ENCODE assay signal across 8 cellular contexts in the genomic region with DNA sequence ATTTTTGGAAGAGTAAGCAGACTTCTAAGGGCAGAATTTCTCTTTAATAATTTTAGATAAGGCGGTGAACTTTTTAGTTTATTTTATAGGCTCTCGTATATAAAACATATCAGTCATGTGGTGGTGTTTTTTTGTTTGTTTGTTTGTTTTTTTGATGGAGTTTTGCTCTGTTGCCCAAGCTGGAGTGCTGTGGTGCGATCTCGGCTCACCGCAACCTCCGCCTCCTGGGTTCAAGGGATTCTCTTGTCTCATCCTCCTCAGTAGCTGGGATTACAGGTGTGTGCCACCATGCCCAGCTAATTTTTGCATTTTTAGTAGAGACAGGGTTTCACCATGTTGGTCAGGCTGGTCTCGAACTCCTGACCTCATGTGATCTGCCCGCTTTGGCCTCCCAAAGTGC. TPM values are rescaled to one million over a fixed set of nuclear protein-coding genes. Genes with fewer than 3 reads are reported as not detected.
A peak's percentile ranks its signal among the peaks of the same experiment; 100 is the strongest.
DNase-seq lines count a peak whose midpoint lies in the region; ATAC-seq, FAIRE-seq and TF ChIP-seq lines count a peak whose summit lies in the region.
"Not testable (repeated sequence)": the region's sequence is repeated elsewhere in the genome, so short reads cannot be mapped to it uniquely, and the experiment has no call there.

No MANE protein-coding gene starts in this region.

- ATAC-seq in DND-41 (ENCODE audit: insufficient read depth, low read depth); GM12878: not testable (repeated sequence)

- H3K4me2 ChIP-seq in BLaER1: peak overlapping the region; percentile 86; the same call in 1 of the 2 replicates
- peak overlapping the region; percentile 91; the same call in 1 of the 2 replicates for H3K4me2 ChIP-seq in DND-41 (ENCODE audit: insufficient read depth, low read length)
- H3K4me2 ChIP-seq in KMS-11: 0 out of 2 replicates have a peak overlapping the region, but pooled peaks have one; percentile 97
- peak overlapping the region; percentile 98 for H3K4me2 ChIP-seq in SU-DHL-6 (ENCODE audit: low read depth, low read length, poor library complexity, severe bottlenecking)
- H3K4me2 ChIP-seq in GM12878 (ENCODE audit: control insufficient read depth, insufficient read depth): peak overlapping the region; percentile 90; the same call in 1 of the 2 replicates

- H3K4me3 Mint-ChIP-seq in nephron: peak overlapping the region in 2 of 3 experiments; percentile 95 to 96
- H3K4me3 Mint-ChIP-seq in type B pancreatic cell: peak overlapping the region; percentile 98

- POLR2A ChIA-PET in GM12878 (lab: Charles Lee): interaction anchor here (0.7 to 1.2 kb wide), 3 partner anchors 32 to 67 kb away, joined by 3 read pairs; no protein-coding TSS in a partner anchor

- H3K4me3 ChIP-seq in BLaER1; DND-41 (ENCODE audit: low read depth in 1 of 2, low read length in 2 of 2); KMS-11 (IDR thresholded peaks at IDR 0.05; ENCODE audit: insufficient read depth, low read depth, low read length): not testable (repeated sequence)
- H3K4me3 ChIP-seq in SU-DHL-6 (ENCODE audit: insufficient read depth, low read length, poor library complexity, severe bottlenecking): peak overlapping the region; percentile 80
- H3K4me3 ChIP-seq in GM12878: peak overlapping the region; percentile 98
- H3K4me3 ChIP-seq in iPS-18a (ENCODE audit: low read length): peak overlapping the region; percentile 92

- TF ChIP-seq RAD21 in GM12878 (IDR thresholded peaks at IDR 0.05; ENCODE audit: insufficient read depth, low read depth, low read length): not testable (repeated sequence)

- not testable (repeated sequence) for FAIRE-seq in GM12878 (lab: Jason Lieb, UNC)

- not testable (repeated sequence) for TF ChIP-seq CTCF in DND-41 (IDR thresholded peaks at IDR 0.05; ENCODE audit: borderline replicate concordance, extremely low read depth, low read length, poor library complexity, severe bottlenecking); KMS-11 (conservative IDR thresholded peaks at IDR 0.05; ENCODE audit: low read depth, low read length); SU-DHL-6 (IDR thresholded peaks at IDR 0.05; ENCODE audit: insufficient read depth, low read length, poor library complexity, severe bottlenecking); GM12878 (IDR thresholded peaks at IDR 0.05 in 2 of 3, conservative IDR thresholded peaks at IDR 0.05 in 1 of 3; ENCODE audit: control insufficient read depth in 2 of 3, extremely low read depth in 1 of 3, insufficient read depth in 1 of 3, low read depth in 3 of 3, low read length in 3 of 3); nephron (IDR thresholded peaks at IDR 0.05; ENCODE audit: unreplicated experiment in 3 of 3); type B pancreatic cell (conservative IDR thresholded peaks at IDR 0.05)

- H3K79me2 ChIP-seq in DND-41 (ENCODE audit: insufficient read depth, low read length): peaks cover 83% of the 10 kb centered on the region
- H3K79me2 ChIP-seq in KMS-11 (ENCODE audit: insufficient read depth, low read depth): peaks cover 80% of the 10 kb centered on the region
- H3K79me2 ChIP-seq in SU-DHL-6 (ENCODE audit: insufficient read depth, low read length): peaks cover 83% of the 10 kb centered on the region
- H3K79me2 ChIP-seq in GM12878 (ENCODE audit: control insufficient read depth, insufficient read depth, low read length): peaks cover 79% of the 10 kb centered on the region

- not testable (repeated sequence) for H2AFZ ChIP-seq in DND-41 (ENCODE audit: low read depth, low read length); KMS-11 (ENCODE audit: low read depth); SU-DHL-6 (ENCODE audit: low read depth, low read length, severe bottlenecking); GM12878 (ENCODE audit: control insufficient read depth, low read depth, low read length)

- not testable (repeated sequence) for H3K36me3 Mint-ChIP-seq in nephron (ENCODE audit: low read depth); type B pancreatic cell

- SMC1A ChIA-PET in GM12878 (lab: Charles Lee; ENCODE audit: uncharacterized antibody, unreplicated experiment): interaction anchor here (0.8 to 1.9 kb wide), 7 partner anchors 20 to 148 kb away, joined by 3 to 5 read pairs (median 3); no protein-coding TSS in a partner anchor

- not testable (repeated sequence) for H3K36me3 ChIP-seq in BLaER1; DND-41 (ENCODE audit: insufficient read depth, low read length); KMS-11 (ENCODE audit: insufficient read depth); SU-DHL-6 (ENCODE audit: low read length); GM12878 (ENCODE audit: control insufficient read depth in 2 of 2, insufficient read depth in 2 of 2, low read length in 1 of 2); iPS-18a (ENCODE audit: control insufficient read depth, low read depth, low read length)

- H3K9me2 ChIP-seq in SU-DHL-6 (replicated peaks; ENCODE audit: insufficient read depth, low read length): not testable (repeated sequence)

- not testable (repeated sequence) for H3K27ac ChIP-seq in BLaER1; DND-41 (ENCODE audit: low read length); KMS-11; GM12878 (ENCODE audit: control insufficient read depth, insufficient read depth)
- H3K27ac ChIP-seq in SU-DHL-6 (ENCODE audit: low read depth, low read length): peak overlapping the region; percentile 95
- H3K27ac ChIP-seq in iPS-18a (ENCODE audit: low read length): peak overlapping the region; percentile 28

- H4K20me1 ChIP-seq in BLaER1 (peaks cover 79% of the 10 kb centered on the region), DND-41 (ENCODE audit: insufficient read depth, low read length) (peaks cover 38% of the 10 kb centered on the region), SU-DHL-6 (ENCODE audit: low read depth, low read length) (peaks cover 50% of the 10 kb centered on the region)
- not testable (repeated sequence) for H4K20me1 ChIP-seq in KMS-11 (ENCODE audit: insufficient read depth); GM12878 (ENCODE audit: control insufficient read depth, insufficient read depth)

- RAD21 ChIA-PET in GM12878 (lab: Charles Lee; ENCODE audit: unreplicated experiment): interaction anchor here (0.6 to 0.7 kb wide), 2 partner anchors 13 to 66 kb away, joined by 3 to 4 read pairs; no protein-coding TSS in a partner anchor

- in situ Hi-C loops in GM12878 (cut with MboI): not testable (repeated sequence)

- not testable (repeated sequence) for H3K27me3 Mint-ChIP-seq in nephron (ENCODE audit: low read depth); type B pancreatic cell

- H3K4me1 Mint-ChIP-seq in nephron (peaks cover 48% of the 10 kb centered on the region), type B pancreatic cell (ENCODE audit: unreplicated experiment) (peaks cover 48% of the 10 kb centered on the region)

- not testable (repeated sequence) for H3K9ac ChIP-seq in BLaER1; DND-41 (ENCODE audit: low read depth, low read length); KMS-11; GM12878 (ENCODE audit: control insufficient read depth, insufficient read depth, low read length)
- H3K9ac ChIP-seq in SU-DHL-6 (ENCODE audit: low read length): peak overlapping the region; percentile 85
- peak overlapping the region; percentile 25 for H3K9ac ChIP-seq in iPS-18a (ENCODE audit: low read length)

- intact Hi-C loops in GM12878 (cut with micrococcal nuclease; ENCODE audit: unreplicated experiment): not testable (repeated sequence)

- not testable (repeated sequence) for TF ChIP-seq POLR2A in GM12878 (IDR thresholded peaks at IDR 0.05; ENCODE audit: low read depth, low read length)

- peaks cover 37% of the 10 kb centered on the region for H3K4me1 ChIP-seq in BLaER1
- peaks cover 48% of the 10 kb centered on the region for H3K4me1 ChIP-seq in DND-41 (ENCODE audit: insufficient read depth, low read length)
- H3K4me1 ChIP-seq in KMS-11 (ENCODE audit: low read depth, poor library complexity, severe bottlenecking): peaks cover 63% of the 10 kb centered on the region
- H3K4me1 ChIP-seq in GM12878 (ENCODE audit: control insufficient read depth, insufficient read depth, low read length): not testable (repeated sequence)
- H3K4me1 ChIP-seq in iPS-18a (ENCODE audit: control insufficient read depth, low read depth, low read length): peaks cover 37% of the 10 kb centered on the region

- not testable (repeated sequence) for DNase-seq in DND-41; GM12878 (ENCODE audit: low read depth, low spot score); type B pancreatic cell (ENCODE audit: extremely low spot score, unreplicated experiment)

- not testable (repeated sequence) for TF ChIP-seq EP300 in GM12878 (IDR thresholded peaks at IDR 0.05; ENCODE audit: borderline replicate concordance in 1 of 2, control insufficient read depth in 1 of 2, low read depth in 2 of 2, low read length in 2 of 2)

- peaks cover 53% of the 10 kb centered on the region for H3F3A ChIP-seq in SU-DHL-6 (ENCODE audit: insufficient read depth)

- WGBS in GM12878 (ENCODE audit: insufficient coverage, insufficient replicate concordance, low lambda C conversion rate, missing lambda C conversion rate): 98% methylated on average over 8 of the region's 8 CpGs

- BruUV-seq in GM12878 (replicated peaks; lab: Mats Ljungman, UMichigan): not testable (repeated sequence)

- not testable (repeated sequence) for H3K9me3 ChIP-seq in BLaER1; DND-41 (ENCODE audit: insufficient read depth, low read length, severe bottlenecking); SU-DHL-6 (ENCODE audit: insufficient read depth, low read length); GM12878 (replicated peaks; ENCODE audit: control insufficient read depth, insufficient read depth, low read length); iPS-18a (ENCODE audit: control insufficient read depth, low read depth, low read length)

- CTCF ChIA-PET in GM12878 (lab: Yijun Ruan, JAX): interaction anchor here (1.1 to 1.4 kb wide), 5 partner anchors 13 to 150 kb away, joined by 3 to 9 read pairs (median 3); no protein-coding TSS in a partner anchor

- not testable (repeated sequence) for H3K9me3 Mint-ChIP-seq in nephron, type B pancreatic cell

- H3K27ac Mint-ChIP-seq in nephron (peak overlapping the region in 1 of 3 experiments; percentile 52), type B pancreatic cell (peak overlapping the region; percentile 44)

- H3K27me3 ChIP-seq in BLaER1; DND-41 (ENCODE audit: insufficient read depth, low read length, poor library complexity); KMS-11 (ENCODE audit: insufficient read depth, low read depth); SU-DHL-6 (ENCODE audit: low read length); GM12878 (replicated peaks in 1 of 2; ENCODE audit: control insufficient read depth in 2 of 2, insufficient read depth in 2 of 2, low read length in 1 of 2); iPS-18a (ENCODE audit: control insufficient read depth, insufficient read depth, low read length): not testable (repeated sequence)

RNA-seq across cellular contexts. Expression of a gene that starts 3.6 kb away (rescaled TPM):
- 115 TPM in 2 replicates for total RNA-seq in GM12878 (2013; cell fraction: nucleolus; rRNA removed)
- total RNA-seq in GM12878 (2014; rRNA removed) (22.9 and 29.5 TPM in 2 replicates), GM12878 (2014; rRNA removed; fragmentation: Illumina TruSeq; extraction: Trizol) (46.6 and 48.0 TPM in 2 replicates), GM12878 (2021) (23.6 and 27.9 TPM in 2 replicates), type B pancreatic cell (ENCODE audit: low replicate concordance) (29.5 and 49.1 TPM in 2 replicates)
- 9.9 TPM for polyA plus RNA-seq in GM12878 (2011; ENCODE audit: low read depth)
- polyA plus RNA-seq in GM12878 (2011; rRNA removed) (23.7 and 43.8 TPM in 2 replicates), GM12878 (2014; fragmentation: Illumina TruSeq; extraction: Trizol) (34.2 and 48.4 TPM in 2 replicates), GM12878 (2014; fragmentation: Nextera tagmentation; extraction: Ambion mirVana) (1 to 10 TPM; 5.4 to 8.0 TPM), GM12878 (2014; rRNA removed) (12.6 and 15.1 TPM in 2 replicates), GM12878 (2016; fragmentation: Nextera tagmentation; extraction: Ambion mirVana) (10 to 100 TPM; 17.4 to 18.8 TPM)
- 6.7 and 8.0 TPM in 2 replicates for polyA plus RNA-seq in GM12878 (2011; cell fraction: cytosol; rRNA removed)
- 10.7 and 12.6 TPM in 2 replicates for polyA plus RNA-seq in GM12878 (2011; cell fraction: nucleus; rRNA removed)
- 20.5 and 20.9 TPM in 2 replicates for polyA plus RNA-seq in GM12878 (2012)
- 10.1 and 11.7 TPM in 2 replicates for polyA minus RNA-seq in GM12878 (2011; rRNA and poly(A)+ RNA removed)
- 9.0 TPM in 2 replicates for polyA minus RNA-seq in GM12878 (2011; cell fraction: cytosol; rRNA and poly(A)+ RNA removed)
- 19.7 and 29.3 TPM in 2 replicates for polyA minus RNA-seq in GM12878 (2011; cell fraction: nucleus; rRNA and poly(A)+ RNA removed)
